In the genomic region with DNA sequence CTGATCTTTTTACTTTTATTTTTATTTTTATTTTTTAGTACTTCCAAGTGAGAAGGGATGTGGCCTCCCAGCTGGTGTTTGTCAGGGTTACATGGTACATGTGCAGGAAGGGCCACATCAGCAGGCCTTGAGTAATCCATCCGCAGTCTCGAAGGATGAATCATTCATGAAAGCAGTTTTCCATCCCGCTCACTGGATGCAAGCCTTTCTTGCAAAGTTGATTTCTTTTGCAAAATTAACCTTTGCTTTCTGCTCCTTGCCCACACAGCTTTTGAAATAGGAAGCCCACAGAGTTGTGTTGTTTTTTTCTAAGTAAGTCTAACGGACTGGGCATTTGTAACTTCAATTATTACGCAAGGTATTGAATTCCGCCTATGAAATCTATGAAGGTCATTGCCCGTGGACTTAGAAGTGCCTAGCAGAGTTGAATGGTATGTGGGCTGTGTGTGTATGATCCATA, we compare ENCODE assay signal across 1 cellular context.
A peak's percentile ranks its signal among the peaks of the same experiment; 100 is the strongest.
TF ChIP-seq lines count a peak whose summit lies in the region.

No MANE protein-coding gene starts in this region.

TF ChIP-seq in A549, 52 proteins besides CTCF, POLR2A, EP300 and RAD21 (continued from another document):
- TF ChIP-seq, protein P1, sequence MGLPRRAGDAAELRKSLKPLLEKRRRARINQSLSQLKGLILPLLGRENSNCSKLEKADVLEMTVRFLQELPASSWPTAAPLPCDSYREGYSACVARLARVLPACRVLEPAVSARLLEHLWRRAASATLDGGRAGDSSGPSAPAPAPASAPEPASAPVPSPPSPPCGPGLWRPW (IDR thresholded peaks at IDR 0.05) = peak; percentile 83
- TF ChIP-seq NFE2L2 (conservative IDR thresholded peaks at IDR 0.05; ENCODE audit: low read length) = no peak
- TF ChIP-seq, protein P2, sequence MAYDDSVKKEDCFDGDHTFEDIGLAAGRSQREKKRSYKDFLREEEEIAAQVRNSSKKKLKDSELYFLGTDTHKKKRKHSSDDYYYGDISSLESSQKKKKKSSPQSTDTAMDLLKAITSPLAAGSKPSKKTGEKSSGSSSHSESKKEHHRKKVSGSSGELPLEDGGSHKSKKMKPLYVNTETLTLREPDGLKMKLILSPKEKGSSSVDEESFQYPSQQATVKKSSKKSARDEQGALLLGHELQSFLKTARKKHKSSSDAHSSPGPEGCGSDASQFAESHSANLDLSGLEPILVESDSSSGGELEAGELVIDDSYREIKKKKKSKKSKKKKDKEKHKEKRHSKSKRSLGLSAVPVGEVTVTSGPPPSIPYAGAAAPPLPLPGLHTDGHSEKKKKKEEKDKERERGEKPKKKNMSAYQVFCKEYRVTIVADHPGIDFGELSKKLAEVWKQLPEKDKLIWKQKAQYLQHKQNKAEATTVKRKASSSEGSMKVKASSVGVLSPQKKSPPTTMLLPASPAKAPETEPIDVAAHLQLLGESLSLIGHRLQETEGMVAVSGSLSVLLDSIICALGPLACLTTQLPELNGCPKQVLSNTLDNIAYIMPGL (CRISPR knock-in tag; IDR thresholded peaks at IDR 0.05; ENCODE audit: borderline replicate concordance) = no peak
- no peak for TF ChIP-seq CHD4 (IDR thresholded peaks at IDR 0.05; ENCODE audit: borderline replicate concordance)
- TF ChIP-seq HDAC2 (IDR thresholded peaks at IDR 0.05) = no peak
- TF ChIP-seq MAFK (IDR thresholded peaks at IDR 0.05; ENCODE audit: partially characterized antibody) = peak; percentile 47
- no peak for TF ChIP-seq KDM5A (IDR thresholded peaks at IDR 0.05)
- TF ChIP-seq, protein P3, sequence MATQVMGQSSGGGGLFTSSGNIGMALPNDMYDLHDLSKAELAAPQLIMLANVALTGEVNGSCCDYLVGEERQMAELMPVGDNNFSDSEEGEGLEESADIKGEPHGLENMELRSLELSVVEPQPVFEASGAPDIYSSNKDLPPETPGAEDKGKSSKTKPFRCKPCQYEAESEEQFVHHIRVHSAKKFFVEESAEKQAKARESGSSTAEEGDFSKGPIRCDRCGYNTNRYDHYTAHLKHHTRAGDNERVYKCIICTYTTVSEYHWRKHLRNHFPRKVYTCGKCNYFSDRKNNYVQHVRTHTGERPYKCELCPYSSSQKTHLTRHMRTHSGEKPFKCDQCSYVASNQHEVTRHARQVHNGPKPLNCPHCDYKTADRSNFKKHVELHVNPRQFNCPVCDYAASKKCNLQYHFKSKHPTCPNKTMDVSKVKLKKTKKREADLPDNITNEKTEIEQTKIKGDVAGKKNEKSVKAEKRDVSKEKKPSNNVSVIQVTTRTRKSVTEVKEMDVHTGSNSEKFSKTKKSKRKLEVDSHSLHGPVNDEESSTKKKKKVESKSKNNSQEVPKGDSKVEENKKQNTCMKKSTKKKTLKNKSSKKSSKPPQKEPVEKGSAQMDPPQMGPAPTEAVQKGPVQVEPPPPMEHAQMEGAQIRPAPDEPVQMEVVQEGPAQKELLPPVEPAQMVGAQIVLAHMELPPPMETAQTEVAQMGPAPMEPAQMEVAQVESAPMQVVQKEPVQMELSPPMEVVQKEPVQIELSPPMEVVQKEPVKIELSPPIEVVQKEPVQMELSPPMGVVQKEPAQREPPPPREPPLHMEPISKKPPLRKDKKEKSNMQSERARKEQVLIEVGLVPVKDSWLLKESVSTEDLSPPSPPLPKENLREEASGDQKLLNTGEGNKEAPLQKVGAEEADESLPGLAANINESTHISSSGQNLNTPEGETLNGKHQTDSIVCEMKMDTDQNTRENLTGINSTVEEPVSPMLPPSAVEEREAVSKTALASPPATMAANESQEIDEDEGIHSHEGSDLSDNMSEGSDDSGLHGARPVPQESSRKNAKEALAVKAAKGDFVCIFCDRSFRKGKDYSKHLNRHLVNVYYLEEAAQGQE (IDR thresholded peaks at IDR 0.05) = no peak
- TF ChIP-seq JUNB (IDR thresholded peaks at IDR 0.05) = peak; percentile 96
- no peak for TF ChIP-seq FOSB (CRISPR knock-in tag; IDR thresholded peaks at IDR 0.05)
- no peak for TF ChIP-seq FOXS1 (CRISPR knock-in tag; IDR thresholded peaks at IDR 0.05)
